In the genomic region with DNA sequence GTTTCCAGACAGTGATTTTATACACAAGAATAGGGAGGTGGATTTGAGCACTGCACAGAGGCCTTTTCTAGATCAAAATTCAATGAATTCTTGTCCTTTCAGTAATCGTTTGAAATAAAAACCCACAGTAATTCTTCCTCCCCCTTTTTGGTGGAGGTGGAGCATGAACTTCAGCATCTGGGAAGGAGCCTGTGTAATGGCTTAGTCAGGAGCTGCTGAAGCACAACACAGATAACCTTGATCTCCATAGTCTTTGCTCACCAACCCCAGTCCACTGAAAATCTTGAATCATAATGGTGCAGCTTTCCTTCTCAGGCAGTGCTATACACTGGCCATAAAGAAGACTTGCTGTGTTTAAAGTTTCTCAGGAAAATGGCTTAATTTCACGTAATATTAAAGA, we compare ENCODE assay signal across 13 cellular contexts. TPM values are rescaled to one million over a fixed set of nuclear protein-coding genes. Genes with fewer than 3 reads are reported as not detected.
DNase-seq lines count a peak whose midpoint lies in the region; TF ChIP-seq lines count a peak whose summit lies in the region.
"Had no signal": no experiment of that assay in that cellular context is flagged by ENCODE, and none has a peak within 500 bp of the region (broad histone marks: within the 10 kb centered on the region; RNA-seq: fewer than 3 reads in every experiment).

No MANE protein-coding gene starts in this region.

- H3K27ac Mint-ChIP-seq in chondrocyte (ENCODE audit: unreplicated experiment): peak overlapping the region; percentile 10
- H3K27ac Mint-ChIP-seq: activated CD4-positive, alpha-beta memory T cell treated with anti-CD3 and anti-CD28 coated beads for 36 hours; stimulated activated naive B cell treated with anti-CD40 and anti-IgM and Interleukin-4, amounts not matched to agents 10 μg/mL and 1 μg/mL and 100 μg/mL, for 72 hours had no signal

- H3K9me3 ChIP-seq in OCI-LY3 (ENCODE audit: insufficient read depth, low read length) (no peaks in the 10 kb centered on the region), neuronal stem cell (replicated peaks in 1 of 2; ENCODE audit: control insufficient read depth in 2 of 2, insufficient read depth in 1 of 2, low read depth in 1 of 2, low read length in 2 of 2) (no peaks in the 10 kb centered on the region), tibial nerve (no peaks in the 10 kb centered on the region)
- H3K9me3 ChIP-seq: HAP-1, spleen had no signal

- peaks cover 1% of the 10 kb centered on the region for H3K36me3 Mint-ChIP-seq in chondrocyte (ENCODE audit: low read depth)
- H3K36me3 Mint-ChIP-seq: activated CD4-positive, alpha-beta memory T cell treated with anti-CD3 and anti-CD28 coated beads for 36 hours; stimulated activated naive B cell treated with anti-CD40 and anti-IgM and Interleukin-4, amounts not matched to agents 10 μg/mL and 1 μg/mL and 100 μg/mL, for 72 hours had no signal

- no peak overlapping the region for H2BK15ac ChIP-seq in neuronal stem cell (ENCODE audit: low read length)

- H3K9ac ChIP-seq in OCI-LY3 (ENCODE audit: low read length): no peak overlapping the region
- no peak overlapping the region for H3K9ac ChIP-seq in neuronal stem cell (ENCODE audit: low read depth, low read length, poor library complexity)

- no peak overlapping the region for H3K4me3 Mint-ChIP-seq in chondrocyte (ENCODE audit: unreplicated experiment)
- H3K4me3 Mint-ChIP-seq: activated CD4-positive, alpha-beta memory T cell treated with anti-CD3 and anti-CD28 coated beads for 36 hours; stimulated activated naive B cell treated with anti-CD40 and anti-IgM and Interleukin-4, amounts not matched to agents 10 μg/mL and 1 μg/mL and 100 μg/mL, for 72 hours had no signal

- no peaks in the 10 kb centered on the region for H3K79me1 ChIP-seq in neuronal stem cell (ENCODE audit: low read depth, low read length)

- H3K4me3 ChIP-seq in OCI-LY3 (ENCODE audit: low read length): no peak overlapping the region
- no peak overlapping the region for H3K4me3 ChIP-seq in neuronal stem cell (ENCODE audit: low read length in 2 of 2)
- no peak overlapping the region for H3K4me3 ChIP-seq in tibial nerve
- H3K4me3 ChIP-seq: HAP-1, spleen had no signal

- DNase-seq in EL (peak; percentile 72), chondrocyte (ENCODE audit: low spot score) (no peak), neuronal stem cell (ENCODE audit: low spot score) (no peak), tibial nerve (ENCODE audit: low spot score in 2 of 2) (no peak), HT-29 (ENCODE audit: low spot score) (no peak), NCI-H2227 treated with DMSO at 0.1 percent for 48 hours (lab: John Stamatoyannopoulos, UW) (no peak)
- no peak for DNase-seq in activated CD4-positive, alpha-beta T cell treated with anti-CD3 and anti-CD28 coated beads, Interleukin-2, amount 50 U/mL, for 48 hours
- DNase-seq: spleen had no signal

- peaks cover 42% of the 10 kb centered on the region for H3K4me1 Mint-ChIP-seq in chondrocyte (ENCODE audit: low read depth)

- H3K4me2 ChIP-seq in OCI-LY3 (ENCODE audit: low read length) (0 out of 2 replicates have a peak overlapping the region, but pooled peaks have one; percentile 8), neuronal stem cell (ENCODE audit: insufficient read depth, low read length, poor library complexity, severe bottlenecking) (no peak overlapping the region)

- H3K23ac ChIP-seq in neuronal stem cell (ENCODE audit: low read depth, low read length, poor library complexity): no peak overlapping the region

- H3K27me3 ChIP-seq in OCI-LY3 (ENCODE audit: low read depth, low read length) (no peaks in the 10 kb centered on the region), neuronal stem cell (ENCODE audit: control insufficient read depth in 3 of 3, insufficient read depth in 3 of 3, low read depth in 1 of 3, low read length in 3 of 3) (no peaks in the 10 kb centered on the region), tibial nerve (no peaks in the 10 kb centered on the region)
- H3K27me3 ChIP-seq: spleen had no signal

- no peak overlapping the region for H2AFZ ChIP-seq in OCI-LY3 (ENCODE audit: low read depth, low read length)
- peak overlapping the region; percentile 32 for H2AFZ ChIP-seq in neuronal stem cell (ENCODE audit: low read length)

- H3K79me2 ChIP-seq in OCI-LY3 (ENCODE audit: low read length): no peaks in the 10 kb centered on the region

- no peak for TF ChIP-seq POLR2A in tibial nerve (IDR thresholded peaks at IDR 0.05)

- no peak overlapping the region for H2BK5ac ChIP-seq in neuronal stem cell (ENCODE audit: low read length)

- H4K91ac ChIP-seq in neuronal stem cell (ENCODE audit: low read depth, low read length, poor library complexity): no peak overlapping the region

- no peak overlapping the region for H4K8ac ChIP-seq in neuronal stem cell (ENCODE audit: low read depth, low read length)

- no peak overlapping the region for H2BK12ac ChIP-seq in neuronal stem cell (ENCODE audit: low read length)

- TF ChIP-seq EP300 in tibial nerve (IDR thresholded peaks at IDR 0.05): no peak

- H3K4ac ChIP-seq in neuronal stem cell (ENCODE audit: low read length): no peak overlapping the region

- H3K4me1 ChIP-seq in OCI-LY3 (ENCODE audit: low read length): peaks cover 28% of the 10 kb centered on the region
- H3K4me1 ChIP-seq in neuronal stem cell (ENCODE audit: control insufficient read depth in 2 of 2, insufficient read depth in 1 of 2, low read depth in 1 of 2, low read length in 2 of 2): no peaks in the 10 kb centered on the region
- peaks cover 0 to 30% (median 0%) of the 10 kb centered on the region in 4 donors for H3K4me1 ChIP-seq in tibial nerve

- H3K36me3 ChIP-seq in OCI-LY3 (replicated peaks; ENCODE audit: low read depth, low read length): no peaks in the 10 kb centered on the region
- H3K36me3 ChIP-seq in neuronal stem cell (replicated peaks in 1 of 2; ENCODE audit: control insufficient read depth in 2 of 2, insufficient read depth in 2 of 2, low read length in 2 of 2): no peaks in the 10 kb centered on the region
- H3K36me3 ChIP-seq in tibial nerve: no peaks in the 10 kb centered on the region
- H3K36me3 ChIP-seq: HAP-1, spleen had no signal

- no peaks in the 10 kb centered on the region for H3K27me3 Mint-ChIP-seq in chondrocyte (ENCODE audit: low read depth)
- H3K27me3 Mint-ChIP-seq: activated CD4-positive, alpha-beta memory T cell treated with anti-CD3 and anti-CD28 coated beads for 36 hours; stimulated activated naive B cell treated with anti-CD40 and anti-IgM and Interleukin-4, amounts not matched to agents 10 μg/mL and 1 μg/mL and 100 μg/mL, for 72 hours had no signal

- H3K27ac ChIP-seq in OCI-LY3 (ENCODE audit: low read length): no peak overlapping the region
- H3K27ac ChIP-seq in neuronal stem cell (replicated peaks; ENCODE audit: low read length): no peak overlapping the region
- H3K27ac ChIP-seq in tibial nerve: peak overlapping the region in 1 of 4 donors; percentile 13
- H3K27ac ChIP-seq: spleen had no signal

- H2BK120ac ChIP-seq in neuronal stem cell (ENCODE audit: low read depth, low read length): no peak overlapping the region

- no peak overlapping the region for H3K14ac ChIP-seq in neuronal stem cell (ENCODE audit: low read length)

- no peak overlapping the region for H3K18ac ChIP-seq in neuronal stem cell (ENCODE audit: low read length)

- TF ChIP-seq CTCF in OCI-LY3 (IDR thresholded peaks at IDR 0.05; ENCODE audit: low read depth, low read length) (no peak), chondrocyte (IDR thresholded peaks at IDR 0.05) (no peak), tibial nerve (IDR thresholded peaks at IDR 0.05) (no peak)

- H3K9me3 Mint-ChIP-seq in chondrocyte (ENCODE audit: low read depth): peaks cover 5% of the 10 kb centered on the region
- H3K9me3 Mint-ChIP-seq: activated CD4-positive, alpha-beta memory T cell treated with anti-CD3 and anti-CD28 coated beads for 36 hours; stimulated activated naive B cell treated with anti-CD40 and anti-IgM and Interleukin-4, amounts not matched to agents 10 μg/mL and 1 μg/mL and 100 μg/mL, for 72 hours had no signal

- WGBS in neuronal stem cell (ENCODE audit: extremely low coverage in 2 of 2, insufficient read length in 2 of 2, insufficient replicate concordance in 1 of 2), 2 donors: no CpG with 5 or more reads among the region's 2 CpGs
- 51 to 54% methylated on average over 2 of the region's 2 CpGs for WGBS in tibial nerve, 2 donors

- no peaks in the 10 kb centered on the region for H4K20me1 ChIP-seq in OCI-LY3 (ENCODE audit: insufficient read depth, low read length)

- no peak overlapping the region for H2AK5ac ChIP-seq in neuronal stem cell (ENCODE audit: low read depth, low read length)

RNA-seq across cellular contexts. Expression of gene TBPL2, which starts 6.4 kb away (rescaled TPM):
- total RNA-seq in chondrocyte (not detected in 3 replicates), tibial nerve (under 1 TPM in 1 of 4 donors, not detected in 3; 0.90 TPM)
- 0.13 TPM for polyA plus RNA-seq in neuronal stem cell (2013, experiment 1 of 2)
- 0.15 TPM for polyA plus RNA-seq in neuronal stem cell (2013, experiment 2 of 2)
- total RNA-seq in HT-29 (2014; rRNA removed; shearing (Covaris generic)): not detected in 2 replicates
- total RNA-seq: activated CD4-positive, alpha-beta memory T cell treated with anti-CD3 and anti-CD28 coated beads for 36 hours; frontal cortex; spleen had no signal
- polyA plus RNA-seq: spleen had no signal

RNA-seq across cellular contexts. Expression of gene ATG14, which starts 35.2 kb away (rescaled TPM):
- 8.9 to 11.1 TPM (median 10.6 TPM) in 3 replicates for total RNA-seq in chondrocyte
- 6.7 TPM for polyA plus RNA-seq in neuronal stem cell (2013, experiment 1 of 2)
- polyA plus RNA-seq in neuronal stem cell (2013, experiment 2 of 2): 7.1 TPM
- total RNA-seq in tibial nerve: 10 to 100 TPM; 10.8 to 18.4 (median 14.7) TPM
- 3.1 and 3.5 TPM in 2 replicates for total RNA-seq in HT-29 (2014; rRNA removed; shearing (Covaris generic))
